In the genomic region with DNA sequence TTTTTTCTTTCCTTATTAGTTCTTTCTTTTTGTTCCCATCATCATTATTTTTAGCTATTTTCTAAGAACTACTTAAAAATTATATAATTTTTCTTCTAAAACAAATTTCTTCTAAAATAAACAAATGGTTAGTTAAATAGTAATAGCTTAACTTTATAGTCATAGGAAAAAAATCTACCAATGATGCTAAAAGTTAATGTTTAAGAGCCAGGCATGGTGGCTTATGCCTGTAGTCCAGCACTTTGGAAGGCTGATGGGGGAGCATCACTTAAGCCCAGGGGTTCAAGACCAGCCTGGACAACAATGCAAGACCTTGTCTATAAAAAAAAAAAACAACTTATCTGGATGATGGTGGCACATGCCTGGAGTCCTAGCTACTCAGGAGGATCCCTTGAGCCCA, we compare ENCODE assay signal across 18 cellular contexts.
"Had no signal": no experiment of that assay in that cellular context is flagged by ENCODE, and none has a peak within 500 bp of the region (broad histone marks: within the 10 kb centered on the region; RNA-seq: fewer than 3 reads in every experiment).

No MANE protein-coding gene starts in this region.

- DNase-seq: central memory CD4-positive, alpha-beta T cell; colonic mucosa; dermis blood vessel endothelial cell; effector memory CD4-positive, alpha-beta T cell; foreskin keratinocyte; mesendoderm; midbrain; naive thymus-derived CD4-positive, alpha-beta T cell; occipital lobe; ovary; right lobe of liver; stimulated activated CD4-positive, alpha-beta T cell treated with anti-CD3 and anti-CD28 coated beads, Interleukin-12 subunit alpha, Interleukin-12 subunit beta, amount 100 ng/mL, for 4 hours; stimulated activated CD4-positive, alpha-beta T cell treated with anti-CD3 and anti-CD28 coated beads, Interleukin-1b, Interleukin-23, amount 100 ng/mL, for 48 hours; stimulated activated CD4-positive, alpha-beta T cell treated with anti-CD3 and anti-CD28 coated beads, Interleukin-4, amount 100 ng/mL, for 1 hour; stimulated activated CD8-positive, alpha-beta memory T cell treated with anti-CD3 and anti-CD28 coated beads, Interleukin-4, amount 100 ng/mL, for 48 hours; stimulated activated naive CD4-positive, alpha-beta T cell; stimulated activated naive CD8-positive, alpha-beta T cell treated with anti-CD3 and anti-CD28 coated beads, Interleukin-15, amount 100 ng/mL, for 72 hours; transverse colon had no signal
